In the genomic region with DNA sequence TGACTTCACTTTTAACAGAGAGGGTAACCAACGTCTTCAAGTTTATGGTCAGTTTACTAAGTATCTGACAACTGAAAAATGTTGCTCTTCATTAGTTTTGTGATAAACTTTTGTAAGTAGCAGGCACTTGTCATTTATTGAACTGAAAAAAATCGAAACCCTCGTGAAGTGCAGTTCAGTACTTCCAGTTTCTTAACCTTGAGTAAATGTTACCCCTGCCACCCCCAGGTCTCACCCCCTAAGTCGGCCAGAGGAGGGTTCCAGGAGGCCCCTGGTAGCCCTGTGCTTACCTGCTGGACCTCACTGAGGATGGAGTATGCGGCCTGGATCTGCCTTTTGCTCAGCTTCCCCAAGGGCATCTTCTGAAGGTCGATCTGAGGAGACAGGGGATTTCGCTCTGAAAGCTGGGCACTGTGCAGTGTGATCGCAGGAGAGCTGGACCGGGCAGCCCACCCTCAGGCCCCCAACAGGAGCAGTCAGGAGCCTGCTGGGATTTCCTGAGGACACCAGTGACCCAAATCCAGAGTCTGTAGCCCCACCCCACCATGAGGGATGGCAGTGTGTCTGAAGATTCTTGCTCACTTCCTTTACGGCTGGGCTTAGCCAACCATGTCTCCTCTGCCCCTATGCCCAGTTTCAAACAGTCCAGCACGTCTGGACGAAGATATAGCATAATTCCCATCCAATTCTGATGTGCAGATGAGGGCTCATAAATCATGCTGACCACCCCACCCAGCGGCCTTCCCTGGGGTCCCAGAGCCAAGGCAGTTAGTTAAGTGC, we compare ENCODE assay signal across 1 cellular context.
TF ChIP-seq lines count a peak whose summit lies in the region.

No MANE protein-coding gene starts in this region.

TF ChIP-seq in GM12878, 131 proteins besides CTCF, POLR2A, EP300 and RAD21 (continued from another document):
- TF ChIP-seq, protein P1, sequence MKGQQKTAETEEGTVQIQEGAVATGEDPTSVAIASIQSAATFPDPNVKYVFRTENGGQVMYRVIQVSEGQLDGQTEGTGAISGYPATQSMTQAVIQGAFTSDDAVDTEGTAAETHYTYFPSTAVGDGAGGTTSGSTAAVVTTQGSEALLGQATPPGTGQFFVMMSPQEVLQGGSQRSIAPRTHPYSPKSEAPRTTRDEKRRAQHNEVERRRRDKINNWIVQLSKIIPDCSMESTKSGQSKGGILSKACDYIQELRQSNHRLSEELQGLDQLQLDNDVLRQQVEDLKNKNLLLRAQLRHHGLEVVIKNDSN (IDR thresholded peaks at IDR 0.05; ENCODE audit: borderline replicate concordance, extremely low read length, insufficient read depth, low read depth, low read length), result no peak
- TF ChIP-seq ZNF687 (IDR thresholded peaks at IDR 0.05) (peak; percentile 23; the same call in 1 of the 2 replicates), FOS (IDR thresholded peaks at IDR 0.05; ENCODE audit: borderline replicate concordance, extremely low read depth, insufficient read length) (no peak), EED (IDR thresholded peaks at IDR 0.05; ENCODE audit: low read depth) (peak; percentile 22; the same call in 1 of the 2 replicates), BMI1 (IDR thresholded peaks at IDR 0.05; ENCODE audit: borderline replicate concordance) (no peak), SPI1 (IDR thresholded peaks at IDR 0.05; ENCODE audit: borderline replicate concordance, insufficient read depth, low read depth, low read length) (peak; percentile 41; the same call in 1 of the 2 replicates), PAX5 (IDR thresholded peaks at IDR 0.05; ENCODE audit: borderline replicate concordance, low read depth, low read length) (peak; percentile 92), RAD51 (IDR thresholded peaks at IDR 0.05) (no peak), CHD1 (IDR thresholded peaks at IDR 0.05; ENCODE audit: low read depth, low read length) (no peak)
